In the genomic region with DNA sequence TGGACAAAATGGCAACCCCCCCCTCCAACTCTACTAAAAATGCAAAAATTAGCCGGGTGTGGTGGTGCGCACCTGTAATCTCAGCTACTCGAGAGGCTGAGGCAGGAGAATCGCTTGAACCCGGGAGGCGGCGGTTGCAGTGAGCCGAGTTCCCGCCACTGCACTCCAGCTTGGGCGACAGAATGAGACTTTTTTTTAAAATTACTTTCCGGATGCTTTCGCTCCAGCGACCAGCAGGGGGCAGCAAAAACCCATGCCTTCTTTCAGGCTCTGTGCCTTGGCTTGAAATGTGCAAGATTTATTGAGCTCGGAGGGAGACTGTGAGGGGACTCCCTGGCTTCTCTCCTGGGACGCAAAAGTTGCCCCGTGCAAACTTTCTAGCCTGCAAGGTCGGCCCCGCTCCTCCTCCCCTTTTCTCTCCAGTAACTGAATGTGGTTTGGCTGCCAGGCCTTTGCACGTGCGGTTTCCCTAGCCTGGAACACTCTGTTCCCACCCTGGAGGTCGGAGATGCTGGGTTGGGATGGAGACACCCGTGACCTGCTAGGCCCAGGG, we compare ENCODE assay signal across 8 cellular contexts.
DNase-seq lines count a peak whose midpoint lies in the region; ATAC-seq lines count a peak whose summit lies in the region.

No MANE protein-coding gene starts in this region.

- ATAC-seq in HG02870 (IDR thresholded peaks at IDR 0.05; ENCODE audit: unreplicated experiment) = no peak

- peak; percentile 13 for DNase-seq in NCI-H510A treated with DMSO at 0.1 percent for 48 hours (lab: John Stamatoyannopoulos, UW)
- no peak for DNase-seq in NCI-H510A (lab: John Stamatoyannopoulos, UW)
- DNase-seq in NCI-H2029 (lab: John Stamatoyannopoulos, UW) = peak; percentile 72
- DNase-seq in activated CD4-positive, CD25-positive, alpha-beta regulatory T cell treated with anti-CD3 and anti-CD28 coated beads, Interleukin-2, amount 50 U/mL, for 16 hours (ENCODE audit: low read depth, low spot score) = peak; percentile 52
- DNase-seq in central memory CD4-positive, alpha-beta T cell = peak; percentile 63
- peak; percentile 48 for DNase-seq in kidney glomerular epithelial cell (lab: John Stamatoyannopoulos, UW)
- peak; percentile 53 for DNase-seq in stimulated activated CD4-positive, alpha-beta T cell treated with anti-CD3 and anti-CD28 coated beads, Interleukin-2, amount 100 ng/mL, for 4 hours (ENCODE audit: low read depth)
